8 cellular contexts compared by ENCODE assay signal in genomic region chr3:107985496-107985895, GRCh38.
DNase-seq lines count a peak whose midpoint lies in the region; ATAC-seq and TF ChIP-seq lines count a peak whose summit lies in the region.

No MANE protein-coding gene starts in this region.

- H3K27me3 Mint-ChIP-seq in natural killer cell (ENCODE audit: low read depth in 2 of 2), result no peaks in the 10 kb centered on the region

- H3K36me3 Mint-ChIP-seq in natural killer cell, result no peaks in the 10 kb centered on the region

- no peaks in the 10 kb centered on the region for H3K27me3 ChIP-seq in OCI-LY3 (ENCODE audit: low read depth, low read length)
- no peaks in the 10 kb centered on the region for H3K27me3 ChIP-seq in stomach

- H3K4me2 ChIP-seq in OCI-LY3 (ENCODE audit: low read length), result peak overlapping the region; percentile 69

- peaks cover 22 to 32% of the 10 kb centered on the region in 2 donors for H3K4me1 Mint-ChIP-seq in natural killer cell

- no peaks in the 10 kb centered on the region for H3K9me3 Mint-ChIP-seq in natural killer cell

- TF ChIP-seq EP300 in stomach (IDR thresholded peaks at IDR 0.05), result no peak

- H3K4me1 ChIP-seq in OCI-LY3 (ENCODE audit: low read length) (peaks cover 28% of the 10 kb centered on the region), stomach (peaks cover 28 to 48% (median 38%) of the 10 kb centered on the region in 4 donors)

- H3K79me2 ChIP-seq in OCI-LY3 (ENCODE audit: low read length), result no peaks in the 10 kb centered on the region

- H2AFZ ChIP-seq in OCI-LY3 (ENCODE audit: low read depth, low read length), result peak overlapping the region; percentile 53

- H4K20me1 ChIP-seq in OCI-LY3 (ENCODE audit: insufficient read depth, low read length), result no peaks in the 10 kb centered on the region

- H3K36me3 ChIP-seq in OCI-LY3 (replicated peaks; ENCODE audit: low read depth, low read length) (no peaks in the 10 kb centered on the region), stomach (no peaks in the 10 kb centered on the region)

- DNase-seq in natural killer cell (no peak), SKM-1 treated with dmso at 0.1 percent for 144 hours (lab: John Stamatoyannopoulos, UW; ENCODE audit: unreplicated experiment) (no peak), NCI-H2081 treated with DMSO at 0.1 percent for 48 hours (lab: John Stamatoyannopoulos, UW) (no peak), SW480 (ENCODE audit: low spot score) (no peak), stomach (no peak)

- H3K27ac ChIP-seq in OCI-LY3 (ENCODE audit: low read length) (peak overlapping the region; percentile 36), stomach (no peak overlapping the region)

- TF ChIP-seq CTCF in OCI-LY3 (IDR thresholded peaks at IDR 0.05; ENCODE audit: low read depth, low read length), result no peak
- TF ChIP-seq CTCF in natural killer cell (IDR thresholded peaks at IDR 0.05), result no peak
- no peak for TF ChIP-seq CTCF in stomach (IDR thresholded peaks at IDR 0.05)

- no peaks in the 10 kb centered on the region for H3K9me3 ChIP-seq in OCI-LY3 (ENCODE audit: insufficient read depth, low read length)
- no peaks in the 10 kb centered on the region for H3K9me3 ChIP-seq in stomach

- H3K4me3 Mint-ChIP-seq in natural killer cell, result peak overlapping the region; percentile 43

- peak; percentile 94 for ATAC-seq in GM18867 (IDR thresholded peaks at IDR 0.05; ENCODE audit: unreplicated experiment)
- peak; percentile 96 for ATAC-seq in HG02642 (IDR thresholded peaks at IDR 0.05; ENCODE audit: poor library complexity, unreplicated experiment)
- ATAC-seq in natural killer cell, result peak; percentile 46 to 73 (median 70)

- H3K4me3 ChIP-seq in OCI-LY3 (ENCODE audit: low read length) (peak overlapping the region; percentile 39), stomach (no peak overlapping the region)

- intact Hi-C loops in natural killer cell (cut with micrococcal nuclease) (no loop called here), stomach (cut with DNase I; ENCODE audit: low total_unique reads) (no loop called here)

- WGBS in stomach, 5 donors, result 34 to 75% (median 56%) methylated on average over 4 of the region's 4 CpGs

- peak overlapping the region; percentile 28; the same call in 1 of the 2 replicates for H3K9ac ChIP-seq in OCI-LY3 (ENCODE audit: low read length)

- no peak for TF ChIP-seq POLR2A in stomach (IDR thresholded peaks at IDR 0.05)

- H3K27ac Mint-ChIP-seq in natural killer cell, result peak overlapping the region; percentile 63 to 70
